ENCODE assay signal across 32 cellular contexts in the genomic region with DNA sequence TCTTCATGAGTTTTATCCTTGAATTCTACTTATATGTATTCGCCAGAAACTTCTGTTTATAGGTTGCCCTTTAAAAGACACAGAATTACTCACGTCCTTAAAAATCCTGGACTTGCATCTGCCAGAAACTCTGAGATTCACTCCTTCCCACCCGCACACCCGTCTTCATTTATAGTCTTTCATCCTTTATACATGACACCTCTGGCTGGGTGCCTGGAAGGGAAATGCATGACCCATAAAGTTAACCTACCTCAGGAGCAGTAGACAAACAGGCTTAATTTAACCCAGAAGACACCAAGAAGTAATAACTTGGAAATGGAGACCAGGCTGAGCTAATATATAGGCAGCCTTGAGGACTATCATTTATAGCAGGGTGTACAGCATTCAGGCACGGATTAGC.
DNase-seq lines count a peak whose midpoint lies in the region; ATAC-seq and TF ChIP-seq lines count a peak whose summit lies in the region.
"Had no signal": no experiment of that assay in that cellular context is flagged by ENCODE, and none has a peak within 500 bp of the region (broad histone marks: within the 10 kb centered on the region; RNA-seq: fewer than 3 reads in every experiment).

No MANE protein-coding gene starts in this region.

- H3K27ac Mint-ChIP-seq in MCF 10A (ENCODE audit: low read depth, unreplicated experiment): no peak overlapping the region
- H3K27ac Mint-ChIP-seq: activated naive CD4-positive, alpha-beta T cell treated with anti-CD3 and anti-CD28 coated beads, Interleukin-2, amount 50 U/mL, for 72 hours; activated T-helper 2 cell treated with anti-CD3 and anti-CD28 coated beads, Interferon-gamma antibody, Interleukin-2, Interleukin-4, amounts not matched to agents 10 μg/mL and 5 μg/mL and 100 μg/mL, durations not matched to agents 14 hours and 24 hours and 36 hours; CD4-positive, alpha-beta T cell; dendritic cell treated with granulocyte-macrophage colony-stimulating factor and Interleukin-4, amounts not matched to agents 40 ng/mL and 50 ng/mL, for 4 days; progenitor cell of endocrine pancreas had no signal

- no peaks in the 10 kb centered on the region for H3K27me3 Mint-ChIP-seq in MCF 10A (ENCODE audit: insufficient read depth, unreplicated experiment)
- H3K27me3 Mint-ChIP-seq: CD4-positive, alpha-beta T cell; dendritic cell treated with granulocyte-macrophage colony-stimulating factor and Interleukin-4, amounts not matched to agents 40 ng/mL and 50 ng/mL, for 4 days; progenitor cell of endocrine pancreas had no signal

- in situ Hi-C loops in mammary epithelial cell (cut with MboI; ENCODE audit: low sequenced_read_pairs in 2 of 2): no loop called here
- in situ Hi-C loops in KBM-7 (cut with MboI; ENCODE audit: low pct_unique_long_range_greater_than_20kb, low sequenced_read_pairs): no loop called here

- H3K9ac ChIP-seq in mammary epithelial cell (ENCODE audit: insufficient read depth, low read length): no peak overlapping the region

- H3K4me2 ChIP-seq in mammary epithelial cell (ENCODE audit: insufficient read depth, low read depth, low read length): no peak overlapping the region

- H2AFZ ChIP-seq in mammary epithelial cell (ENCODE audit: low read depth, low read length): no peak overlapping the region

- H3K4me1 ChIP-seq in mammary epithelial cell (ENCODE audit: insufficient read depth, low read length): no peaks in the 10 kb centered on the region
- H3K4me1 ChIP-seq in uterus: no peaks in the 10 kb centered on the region
- no peaks in the 10 kb centered on the region for H3K4me1 ChIP-seq in BE2C
- H3K4me1 ChIP-seq: thyroid gland, vagina had no signal

- ATAC-seq in HG03108 (IDR thresholded peaks at IDR 0.05; ENCODE audit: unreplicated experiment): no peak
- ATAC-seq: activated naive CD4-positive, alpha-beta T cell treated with anti-CD3 and anti-CD28 coated beads, Interleukin-2, amount 50 U/mL, for 72 hours; gastroesophageal sphincter; left colon had no signal

- H4K20me1 ChIP-seq in mammary epithelial cell (ENCODE audit: insufficient read depth, low read length): no peaks in the 10 kb centered on the region

- no peak overlapping the region for H3K4me3 Mint-ChIP-seq in MCF 10A (ENCODE audit: unreplicated experiment)
- H3K4me3 Mint-ChIP-seq: CD4-positive, alpha-beta T cell; dendritic cell treated with granulocyte-macrophage colony-stimulating factor and Interleukin-4, amounts not matched to agents 40 ng/mL and 50 ng/mL, for 4 days had no signal

- H3K4me1 Mint-ChIP-seq in MCF 10A (ENCODE audit: insufficient read depth, unreplicated experiment): no peaks in the 10 kb centered on the region

- no TSS peak for BruUV-seq in MCF 10A (replicated peaks; lab: Mats Ljungman, UMichigan)
- no TSS peak for BruUV-seq in mammary epithelial cell (replicated peaks; lab: Mats Ljungman, UMichigan)

- H3K79me2 ChIP-seq in mammary epithelial cell (ENCODE audit: insufficient read depth, low read length): no peaks in the 10 kb centered on the region

- no peak for TF ChIP-seq CTCF in MCF 10A (IDR thresholded peaks at IDR 0.05; ENCODE audit: unreplicated experiment)
- no peak for TF ChIP-seq CTCF in mammary epithelial cell (conservative IDR thresholded peaks at IDR 0.05 in 1 of 2, IDR thresholded peaks at IDR 0.05 in 1 of 2; ENCODE audit: extremely low read depth in 1 of 2, insufficient read depth in 1 of 2, low read depth in 1 of 2, low read length in 2 of 2)
- TF ChIP-seq CTCF in fibroblast of villous mesenchyme (IDR thresholded peaks at IDR 0.05; ENCODE audit: insufficient read depth, low read depth, low read length): no peak
- TF ChIP-seq CTCF in uterus (IDR thresholded peaks at IDR 0.05): no peak
- no peak for TF ChIP-seq CTCF in BE2C (IDR thresholded peaks at IDR 0.05; ENCODE audit: low read depth, low read length)

- intact Hi-C loops in MCF 10A (cut with micrococcal nuclease): no loop called here
- intact Hi-C loops in mammary epithelial cell (cut with micrococcal nuclease): no loop called here
- intact Hi-C loops in uterus (cut with DNase I; ENCODE audit: low total_unique reads): no loop called here

- H3K36me3 ChIP-seq in mammary epithelial cell (ENCODE audit: insufficient read depth, low read length) (no peaks in the 10 kb centered on the region), uterus (no peaks in the 10 kb centered on the region), BE2C (no peaks in the 10 kb centered on the region)
- H3K36me3 ChIP-seq: cardiac muscle cell, esophagus muscularis mucosa, gastroesophageal sphincter, sigmoid colon, stomach, thyroid gland, vagina, WERI-Rb-1 had no signal

- TF ChIP-seq POLR2A in uterus (IDR thresholded peaks at IDR 0.05): no peak

- peak; percentile 21 for DNase-seq in MCF 10A (ENCODE audit: unreplicated experiment)
- no peak for DNase-seq in mammary epithelial cell
- DNase-seq in astrocyte of the hippocampus (ENCODE audit: low read depth, low spot score): peak; percentile 4
- peak; percentile 46 for DNase-seq in fibroblast of villous mesenchyme (ENCODE audit: low read depth)
- DNase-seq in uterus: peak; percentile 42 to 64
- DNase-seq in KBM-7: no peak
- no peak for DNase-seq in BE2C
- DNase-seq: activated CD4-positive, alpha-beta T cell treated with anti-CD3 and anti-CD28 coated beads for 48 hours; activated CD8-positive, alpha-beta memory T cell treated with anti-CD3 and anti-CD28 coated beads for 24 hours; activated T-cell treated with anti-CD3 and anti-CD28 coated beads for 4 hours; CD4-positive, alpha-beta T cell; mesenchymal stem cell; MM.1S; NCI-H1930; SIG-M5; sigmoid colon; stimulated activated CD4-positive, alpha-beta T cell treated with anti-CD3 and anti-CD28 coated beads, Interleukin-12 subunit alpha, Interleukin-12 subunit beta, amount 100 ng/mL, for 4 hours; stimulated activated CD4-positive, alpha-beta T cell treated with anti-CD3 and anti-CD28 coated beads, Interleukin-2, amount 100 ng/mL, for 48 hours; stomach; T-helper 9 cell; thyroid gland; WERI-Rb-1 had no signal

- H3K36me3 Mint-ChIP-seq in MCF 10A (ENCODE audit: insufficient read depth, unreplicated experiment): no peaks in the 10 kb centered on the region
- H3K36me3 Mint-ChIP-seq: activated naive CD4-positive, alpha-beta T cell treated with anti-CD3 and anti-CD28 coated beads, Interleukin-2, amount 50 U/mL, for 72 hours had no signal

- H3K9me3 ChIP-seq in mammary epithelial cell (replicated peaks; ENCODE audit: insufficient read depth, low read length) (no peaks in the 10 kb centered on the region), uterus (no peaks in the 10 kb centered on the region), BE2C (no peaks in the 10 kb centered on the region)
- H3K9me3 ChIP-seq: esophagus muscularis mucosa, gastroesophageal sphincter, sigmoid colon, stomach, thyroid gland, vagina had no signal

- H3K4me3 ChIP-seq in mammary epithelial cell (replicated peaks in 1 of 3; ENCODE audit: insufficient read depth in 1 of 3, low read depth in 2 of 3, low read length in 3 of 3): no peak overlapping the region
- H3K4me3 ChIP-seq in fibroblast of villous mesenchyme (ENCODE audit: low read depth, low read length): no peak overlapping the region
- no peak overlapping the region for H3K4me3 ChIP-seq in uterus
- no peak overlapping the region for H3K4me3 ChIP-seq in BE2C (ENCODE audit: low read depth, low read length)
- H3K4me3 ChIP-seq: cardiac muscle cell, esophagus muscularis mucosa, gastroesophageal sphincter, sigmoid colon, stomach, thyroid gland, vagina had no signal

- CTCF ChIA-PET in MCF 10A (lab: Yijun Ruan, JAX): no interaction called here
- CTCF ChIA-PET in mammary epithelial cell (lab: Charles Lee; ENCODE audit: low non-redundant PET): no interaction called here

- peaks cover 8% of the 10 kb centered on the region for H3K9me3 Mint-ChIP-seq in MCF 10A (ENCODE audit: unreplicated experiment)

- POLR2A ChIA-PET in MCF 10A (lab: Yijun Ruan, JAX): no interaction called here

- H3K27ac ChIP-seq in mammary epithelial cell (ENCODE audit: insufficient read depth, low read depth, low read length) (no peak overlapping the region), uterus (no peak overlapping the region)
- H3K27ac ChIP-seq: cardiac muscle cell, stomach, thyroid gland, vagina, WERI-Rb-1 had no signal

- no peaks in the 10 kb centered on the region for H3K27me3 ChIP-seq in mammary epithelial cell (ENCODE audit: insufficient read depth, low read length)
- H3K27me3 ChIP-seq in uterus: peaks cover 0 to 2% of the 10 kb centered on the region in 2 donors
- H3K27me3 ChIP-seq in BE2C: no peaks in the 10 kb centered on the region
- H3K27me3 ChIP-seq: cardiac muscle cell, esophagus muscularis mucosa, gastroesophageal sphincter, sigmoid colon, stomach, thyroid gland, vagina had no signal

- WGBS in mammary epithelial cell (ENCODE audit: low coverage, missing lambda C conversion rate): 10% methylated on average over 5 of the region's 5 CpGs

- dilution Hi-C loops in mammary epithelial cell (cut with HindIII; ENCODE audit: low sequenced_read_pairs): no loop called here

Comparison
In these comparisons a context has a peak if more than half of its experiments do, and no peak if none do; other contexts are left out.
1. DNase-seq: peak in MCF 10A (single experiment), astrocyte of the hippocampus (single experiment), fibroblast of villous mesenchyme (single experiment) and uterus (2 of 2); none in mammary epithelial cell (single experiment), KBM-7 (single experiment) and BE2C (single experiment).